Comparison of ENCODE assay signal across 10 cellular contexts in genomic region chr1:103948526-103948925, GRCh38.
DNase-seq lines count a peak whose midpoint lies in the region; ATAC-seq and TF ChIP-seq lines count a peak whose summit lies in the region.
"Had no signal": no experiment of that assay in that cellular context is flagged by ENCODE, and none has a peak within 500 bp of the region (broad histone marks: within the 10 kb centered on the region; RNA-seq: fewer than 3 reads in every experiment).

No MANE protein-coding gene starts in this region.

- in situ Hi-C loops in IMR-90 (cut with MboI; ENCODE audit: low sequenced_read_pairs), result no loop called here

- no peak overlapping the region for H2BK20ac ChIP-seq in IMR-90 (ENCODE audit: low read depth, low read length)

- ATAC-seq in IMR-90 (ENCODE audit: low read depth), result no peak
- no peak for ATAC-seq in RWPE2 (ENCODE audit: low read depth)
- ATAC-seq in HG03095 (IDR thresholded peaks at IDR 0.05; ENCODE audit: unreplicated experiment), result no peak

- no peak overlapping the region for H3K27ac ChIP-seq in IMR-90 (ENCODE audit: insufficient read depth, low read length)
- H3K27ac ChIP-seq in RWPE2 (ENCODE audit: poor library complexity, severe bottlenecking), result no peak overlapping the region
- H3K27ac ChIP-seq in hepatocyte, result no peak overlapping the region
- no peak overlapping the region for H3K27ac ChIP-seq in uterus

- H3K18ac ChIP-seq in IMR-90 (ENCODE audit: low read depth, low read length), result no peak overlapping the region

- no peak overlapping the region for H2AK9ac ChIP-seq in IMR-90 (replicated peaks; ENCODE audit: low read depth, low read length, poor library complexity)

- no peak overlapping the region for H3K14ac ChIP-seq in IMR-90 (replicated peaks; ENCODE audit: low read depth, low read length)

- intact Hi-C loops in IMR-90 (cut with micrococcal nuclease), result no loop called here
- intact Hi-C loops in uterus (cut with DNase I; ENCODE audit: low total_unique reads), result no loop called here

- H3K4me3 ChIP-seq in IMR-90 (ENCODE audit: insufficient read depth, low read depth, low read length) (no peak overlapping the region), RWPE2 (ENCODE audit: severe bottlenecking) (no peak overlapping the region), hepatocyte (no peak overlapping the region), uterus (no peak overlapping the region)

- no peak overlapping the region for H4K5ac ChIP-seq in IMR-90 (ENCODE audit: low read depth, low read length)

- H3K23ac ChIP-seq in IMR-90 (ENCODE audit: low read depth, low read length), result no peak overlapping the region

- H3K4me1 ChIP-seq in IMR-90 (ENCODE audit: control insufficient read depth, insufficient read depth, low read length) (no peaks in the 10 kb centered on the region), RWPE2 (ENCODE audit: insufficient read depth, poor library complexity, severe bottlenecking) (no peaks in the 10 kb centered on the region), hepatocyte (ENCODE audit: insufficient read depth) (no peaks in the 10 kb centered on the region), uterus (no peaks in the 10 kb centered on the region)

- no CpG with 5 or more reads among the region's 3 CpGs for WGBS in IMR-90 (ENCODE audit: extremely low coverage in 2 of 2, insufficient read length in 1 of 2), 2 experiments
- WGBS in hepatocyte (ENCODE audit: low lambda C conversion rate, missing lambda C conversion rate), result 51% methylated on average over 3 of the region's 3 CpGs

- no peak for TF ChIP-seq RAD21 in IMR-90 (IDR thresholded peaks at IDR 0.05; ENCODE audit: low read length)

- POLR2A ChIA-PET in IMR-90 (lab: Charles Lee; ENCODE audit: unreplicated experiment), result no interaction called here

- H4K20me1 ChIP-seq in IMR-90 (ENCODE audit: insufficient read depth, low read length), result no peaks in the 10 kb centered on the region
- no peaks in the 10 kb centered on the region for H4K20me1 ChIP-seq in hepatocyte (ENCODE audit: insufficient read depth, poor library complexity, severe bottlenecking)

- H3K4ac ChIP-seq in IMR-90 (ENCODE audit: low read depth, low read length), result no peak overlapping the region

- DNase-seq in DMS114 treated with DMSO at 0.1 percent for 48 hours (lab: John Stamatoyannopoulos, UW; ENCODE audit: unreplicated experiment) (peak; percentile 10), IMR-90 (no peak), RWPE2 (ENCODE audit: low spot score) (no peak), hepatocyte (ENCODE audit: low spot score) (no peak), A172 (ENCODE audit: low spot score) (no peak), uterus (no peak)
- DNase-seq in activated naive CD4-positive, alpha-beta T cell (lab: John Stamatoyannopoulos, UW), result no peak
- DNase-seq: activated B cell treated with CpG ODN at 0.5 μM for 24 hours; effector CD4-positive, alpha-beta T cell had no signal

- H3K56ac ChIP-seq in IMR-90 (ENCODE audit: extremely low read depth, insufficient read depth, low read length), result no peak overlapping the region

- H3K9ac ChIP-seq in IMR-90 (ENCODE audit: low read depth, low read length), result no peak overlapping the region

- dilution Hi-C loops in IMR-90 (cut with HindIII; ENCODE audit: low sequenced_read_pairs, unreplicated experiment), result no loop called here

- no peaks in the 10 kb centered on the region for H3K9me2 ChIP-seq in hepatocyte (replicated peaks; ENCODE audit: insufficient read depth)

- BruUV-seq in IMR-90 (replicated peaks; lab: Mats Ljungman, UMichigan), result no TSS peak

- H3K4me2 ChIP-seq in IMR-90 (ENCODE audit: low read depth, low read length) (no peak overlapping the region), hepatocyte (no peak overlapping the region)

- H3K36me3 ChIP-seq in IMR-90 (ENCODE audit: control insufficient read depth, insufficient read depth, low read length) (no peaks in the 10 kb centered on the region), RWPE2 (ENCODE audit: low read depth) (no peaks in the 10 kb centered on the region), hepatocyte (replicated peaks; ENCODE audit: insufficient read depth, low read depth) (no peaks in the 10 kb centered on the region), uterus (no peaks in the 10 kb centered on the region)

- H3K27me3 ChIP-seq in IMR-90 (ENCODE audit: control insufficient read depth, insufficient read depth, low read length) (no peaks in the 10 kb centered on the region), RWPE2 (ENCODE audit: insufficient read depth, poor library complexity, severe bottlenecking) (peaks cover under 1% of the 10 kb centered on the region), hepatocyte (no peaks in the 10 kb centered on the region), uterus (no peaks in the 10 kb centered on the region)

- H3K9me1 ChIP-seq in IMR-90 (ENCODE audit: insufficient read depth, low read length), result no peaks in the 10 kb centered on the region

- no peak for TF ChIP-seq POLR2A in IMR-90 (IDR thresholded peaks at IDR 0.05; ENCODE audit: low read depth, low read length)
- TF ChIP-seq POLR2A in uterus (IDR thresholded peaks at IDR 0.05), result no peak

- H2AFZ ChIP-seq in IMR-90 (replicated peaks; ENCODE audit: low read length, poor library complexity), result no peak overlapping the region
- no peak overlapping the region for H2AFZ ChIP-seq in hepatocyte

- H2BK120ac ChIP-seq in IMR-90 (ENCODE audit: low read depth, low read length), result no peak overlapping the region

- H2BK15ac ChIP-seq in IMR-90 (ENCODE audit: low read depth, low read length), result no peak overlapping the region

- H2BK5ac ChIP-seq in IMR-90 (ENCODE audit: low read depth, low read length, poor library complexity, severe bottlenecking), result no peak overlapping the region

- H3K9me3 ChIP-seq in IMR-90 (ENCODE audit: control insufficient read depth, insufficient read depth, low read length) (no peaks in the 10 kb centered on the region), RWPE2 (ENCODE audit: severe bottlenecking) (no peaks in the 10 kb centered on the region), hepatocyte (ENCODE audit: low read depth) (no peaks in the 10 kb centered on the region), uterus (no peaks in the 10 kb centered on the region)

- H3K79me1 ChIP-seq in IMR-90 (ENCODE audit: low read depth in 1 of 2, low read length in 2 of 2), result no peaks in the 10 kb centered on the region

- no peak overlapping the region for H4K8ac ChIP-seq in IMR-90 (ENCODE audit: low read depth in 2 of 2, low read length in 2 of 2)

- CTCF ChIA-PET in IMR-90 (lab: Yijun Ruan, JAX), result no interaction called here

- no peak overlapping the region for H2AK5ac ChIP-seq in IMR-90 (ENCODE audit: low read depth, low read length)

- no peaks in the 10 kb centered on the region for H3K79me2 ChIP-seq in hepatocyte

- H4K91ac ChIP-seq in IMR-90 (ENCODE audit: insufficient read depth, low read depth, low read length), result no peak overlapping the region

- TF ChIP-seq CTCF in IMR-90 (conservative IDR thresholded peaks at IDR 0.05; ENCODE audit: low read depth, low read length), result 0 out of 2 replicates have a peak, but pooled peaks have one; percentile 10
- peak; percentile 55 for TF ChIP-seq CTCF in RWPE2 (IDR thresholded peaks at IDR 0.05; ENCODE audit: poor library complexity, severe bottlenecking)
- TF ChIP-seq CTCF in hepatocyte (IDR thresholded peaks at IDR 0.05; ENCODE audit: poor library complexity), result peak; percentile 58
- TF ChIP-seq CTCF in uterus (IDR thresholded peaks at IDR 0.05), result no peak

TF ChIP-seq in IMR-90, 13 proteins besides CTCF, POLR2A, EP300 and RAD21:
- no peak for TF ChIP-seq MAZ (IDR thresholded peaks at IDR 0.05; ENCODE audit: borderline replicate concordance, low read depth, low read length)
- TF ChIP-seq CEBPB (IDR thresholded peaks at IDR 0.05; ENCODE audit: low read depth, low read length), result no peak
- TF ChIP-seq MXI1 (IDR thresholded peaks at IDR 0.05; ENCODE audit: borderline replicate concordance, low read depth, low read length), result no peak
- TF ChIP-seq ELK1 (IDR thresholded peaks at IDR 0.05; ENCODE audit: borderline replicate concordance, low read depth, low read length), result no peak
- no peak for TF ChIP-seq RFX5 (IDR thresholded peaks at IDR 0.05; ENCODE audit: low read depth, low read length)
- no peak for TF ChIP-seq NFE2L2 (IDR thresholded peaks at IDR 0.05; ENCODE audit: low read depth, low read length)
- TF ChIP-seq, protein P1, sequence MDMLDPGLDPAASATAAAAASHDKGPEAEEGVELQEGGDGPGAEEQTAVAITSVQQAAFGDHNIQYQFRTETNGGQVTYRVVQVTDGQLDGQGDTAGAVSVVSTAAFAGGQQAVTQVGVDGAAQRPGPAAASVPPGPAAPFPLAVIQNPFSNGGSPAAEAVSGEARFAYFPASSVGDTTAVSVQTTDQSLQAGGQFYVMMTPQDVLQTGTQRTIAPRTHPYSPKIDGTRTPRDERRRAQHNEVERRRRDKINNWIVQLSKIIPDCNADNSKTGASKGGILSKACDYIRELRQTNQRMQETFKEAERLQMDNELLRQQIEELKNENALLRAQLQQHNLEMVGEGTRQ (IDR thresholded peaks at IDR 0.05; ENCODE audit: low read depth, low read length), result no peak
- TF ChIP-seq BHLHE40 (IDR thresholded peaks at IDR 0.05; ENCODE audit: low read depth, low read length), result no peak
- no peak for TF ChIP-seq FOS (IDR thresholded peaks at IDR 0.05; ENCODE audit: low read depth, low read length)

Comparison
In these comparisons a context has a peak if more than half of its experiments do, and no peak if none do; other contexts are left out.
1. CTCF ChIP-seq: peak in IMR-90 (single experiment), RWPE2 (single experiment) and hepatocyte (single experiment); none in uterus (0 of 4).